In genomic region chr3:186487819-186488218, GRCh38 we compare ENCODE assay signal across 20 cellular contexts. TPM values are rescaled to one million over a fixed set of nuclear protein-coding genes. Genes with fewer than 3 reads are reported as not detected.
DNase-seq lines count a peak whose midpoint lies in the region; ATAC-seq and TF ChIP-seq lines count a peak whose summit lies in the region.
"Had no signal": no experiment of that assay in that cellular context is flagged by ENCODE, and none has a peak within 500 bp of the region (broad histone marks: within the 10 kb centered on the region; RNA-seq: fewer than 3 reads in every experiment).

No MANE protein-coding gene starts in this region.

- no peaks in the 10 kb centered on the region for H3K36me3 ChIP-seq in mesendoderm (ENCODE audit: control insufficient read depth, insufficient read depth, low read length)
- H3K36me3 ChIP-seq: esophagus squamous epithelium, tibial nerve had no signal

- H4K8ac ChIP-seq in mesendoderm (ENCODE audit: low read depth, low read length): no peak overlapping the region

- CTCF ChIA-PET in WTC11 (lab: Charles Lee): interaction anchor here (1.2 to 1.4 kb wide), 2 partner anchors 53 to 228 kb away, joined by 3 to 7 read pairs; no protein-coding TSS in a partner anchor

- H2BK120ac ChIP-seq in mesendoderm (ENCODE audit: low read depth, low read length): no peak overlapping the region

- no peak overlapping the region for H2BK5ac ChIP-seq in mesendoderm (ENCODE audit: low read length)

- H3K4me2 ChIP-seq in mesendoderm (ENCODE audit: low read length): no peak overlapping the region

- H3K4me1 Mint-ChIP-seq in WTC11: peaks cover 10% of the 10 kb centered on the region
- H3K4me1 Mint-ChIP-seq: B cell, nephron had no signal

- ATAC-seq in WTC11 (peak; percentile 24; the same call in 1 of the 2 replicates), HG02678 (IDR thresholded peaks at IDR 0.05; ENCODE audit: unreplicated experiment) (no peak)
- no peak for ATAC-seq in activated CD4-positive, CD25-positive, alpha-beta regulatory T cell treated with anti-CD3 and anti-CD28 coated beads, Interleukin-2, amount 50 U/mL, for 24 hours

- no peak overlapping the region for H4K5ac ChIP-seq in mesendoderm (ENCODE audit: low read length)

- H3K9me3 Mint-ChIP-seq in WTC11: no peaks in the 10 kb centered on the region
- H3K9me3 Mint-ChIP-seq: activated naive CD8-positive, alpha-beta T cell treated with anti-CD3 and anti-CD28 coated beads for 36 hours; HFFc6; nephron had no signal

- peak; percentile 74 for TF ChIP-seq RAD21 in Ishikawa (IDR thresholded peaks at IDR 0.05; ENCODE audit: low read depth)

- DNase-seq in GM13977 (ENCODE audit: low spot score) (no peak), WTC11 (ENCODE audit: low spot score) (no peak), mesendoderm (peak; percentile 79), coronary artery (ENCODE audit: low spot score) (no peak)
- DNase-seq: activated CD4-positive, alpha-beta T cell treated with anti-CD3 and anti-CD28 coated beads, Interleukin-2, amount 50 U/mL, for 4 hours; activated naive CD8-positive, alpha-beta T cell treated with anti-CD3 and anti-CD28 coated beads for 36 hours; activated T-cell treated with anti-CD3 and anti-CD28 coated beads, Interleukin-2, amount 50 U/mL, for 1 hour; Caco-2; esophagus squamous epithelium; glutamatergic neuron; HFFc6; NCI-H1930; stimulated activated CD4-positive, alpha-beta T cell treated with anti-CD3 and anti-CD28 coated beads, Interleukin-15, amount 100 ng/mL, for 24 hours; stimulated activated naive CD4-positive, alpha-beta T cell treated with Interleukin-2 at 50 U/mL for 16 hours had no signal

- H3K79me1 ChIP-seq in mesendoderm (ENCODE audit: low read length): no peaks in the 10 kb centered on the region

- no peak overlapping the region for H3K23ac ChIP-seq in mesendoderm (ENCODE audit: low read length)

- no peaks in the 10 kb centered on the region for H3K36me3 Mint-ChIP-seq in WTC11
- H3K36me3 Mint-ChIP-seq: activated naive CD8-positive, alpha-beta T cell treated with anti-CD3 and anti-CD28 coated beads for 36 hours had no signal

- H3K27ac ChIP-seq in mesendoderm (ENCODE audit: low read depth, low read length) (no peak overlapping the region), coronary artery (no peak overlapping the region)
- H3K27ac ChIP-seq: esophagus squamous epithelium, tibial nerve had no signal

- no peak for TF ChIP-seq EP300 in Ishikawa (IDR thresholded peaks at IDR 0.05; ENCODE audit: borderline replicate concordance)

- no CpG with 5 or more reads among the region's 3 CpGs for WGBS in mesendoderm (ENCODE audit: extremely low coverage, insufficient coverage, low lambda C conversion rate)

- H3K4me3 ChIP-seq in mesendoderm (ENCODE audit: low read length) (no peak overlapping the region), coronary artery (no peak overlapping the region)
- H3K4me3 ChIP-seq: esophagus squamous epithelium, tibial nerve had no signal

- H3K18ac ChIP-seq in mesendoderm (ENCODE audit: low read length): no peak overlapping the region

- H2AK5ac ChIP-seq in mesendoderm (ENCODE audit: low read length): no peak overlapping the region

- H3K27me3 ChIP-seq in mesendoderm (ENCODE audit: insufficient read depth, low read length, poor library complexity): no peaks in the 10 kb centered on the region
- H3K27me3 ChIP-seq: tibial nerve had no signal

- no peaks in the 10 kb centered on the region for H3K79me2 ChIP-seq in mesendoderm (ENCODE audit: control insufficient read depth, insufficient read depth, low read length)

- no peak overlapping the region for H2BK15ac ChIP-seq in mesendoderm (replicated peaks; ENCODE audit: low read depth)

- peaks cover 5% of the 10 kb centered on the region for H3K4me1 ChIP-seq in mesendoderm (ENCODE audit: control insufficient read depth, low read depth, low read length)
- H3K4me1 ChIP-seq: esophagus squamous epithelium, tibial nerve had no signal

- no peak overlapping the region for H3K4ac ChIP-seq in mesendoderm (ENCODE audit: low read depth, low read length)

- in situ Hi-C loops in GM13977 (cut with MboI; ENCODE audit: low pct_unique_long_range_greater_than_20kb, low sequenced_read_pairs, unreplicated experiment): no loop called here

- no peak overlapping the region for H3K56ac ChIP-seq in mesendoderm (ENCODE audit: low read length)

- no peak overlapping the region for H3K4me3 Mint-ChIP-seq in WTC11
- H3K4me3 Mint-ChIP-seq: activated naive CD8-positive, alpha-beta T cell treated with anti-CD3 and anti-CD28 coated beads for 36 hours; B cell; HFFc6; nephron had no signal

- TF ChIP-seq CTCF in GM13977 (IDR thresholded peaks at IDR 0.05; ENCODE audit: extremely low read depth, insufficient read depth, missing control alignments) (peak; percentile 2), WTC11 (IDR thresholded peaks at IDR 0.05) (no peak), coronary artery (IDR thresholded peaks at IDR 0.05) (no peak)

- no peak overlapping the region for H3K27ac Mint-ChIP-seq in WTC11
- H3K27ac Mint-ChIP-seq: activated naive CD8-positive, alpha-beta T cell treated with anti-CD3 and anti-CD28 coated beads for 36 hours; B cell; HFFc6; nephron had no signal

- POLR2A ChIA-PET in WTC11 (lab: Charles Lee): no interaction called here

- H3K27me3 Mint-ChIP-seq in WTC11 (ENCODE audit: low read depth): no peaks in the 10 kb centered on the region
- H3K27me3 Mint-ChIP-seq: activated naive CD8-positive, alpha-beta T cell treated with anti-CD3 and anti-CD28 coated beads for 36 hours; B cell had no signal

- H3K9ac ChIP-seq in mesendoderm (ENCODE audit: low read length): no peak overlapping the region

TF ChIP-seq in Ishikawa, 13 proteins besides CTCF, POLR2A, EP300 and RAD21:
- TF ChIP-seq CREB1 (IDR thresholded peaks at IDR 0.05; ENCODE audit: low read depth): no peak
- 0 out of 2 replicates have a peak, but pooled peaks have one; percentile 22 for TF ChIP-seq TCF12 (IDR thresholded peaks at IDR 0.05; ENCODE audit: low read depth)
- no peak for TF ChIP-seq YY1 (IDR thresholded peaks at IDR 0.05; ENCODE audit: low read depth)
- TF ChIP-seq, protein P1, sequence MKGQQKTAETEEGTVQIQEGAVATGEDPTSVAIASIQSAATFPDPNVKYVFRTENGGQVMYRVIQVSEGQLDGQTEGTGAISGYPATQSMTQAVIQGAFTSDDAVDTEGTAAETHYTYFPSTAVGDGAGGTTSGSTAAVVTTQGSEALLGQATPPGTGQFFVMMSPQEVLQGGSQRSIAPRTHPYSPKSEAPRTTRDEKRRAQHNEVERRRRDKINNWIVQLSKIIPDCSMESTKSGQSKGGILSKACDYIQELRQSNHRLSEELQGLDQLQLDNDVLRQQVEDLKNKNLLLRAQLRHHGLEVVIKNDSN (IDR thresholded peaks at IDR 0.05): no peak
- TF ChIP-seq ZBTB7A (IDR thresholded peaks at IDR 0.05; ENCODE audit: low read depth): no peak

TF ChIP-seq in WTC11, 78 proteins besides CTCF, POLR2A, EP300 and RAD21 (continues in another document):
- TF ChIP-seq, protein P2, sequence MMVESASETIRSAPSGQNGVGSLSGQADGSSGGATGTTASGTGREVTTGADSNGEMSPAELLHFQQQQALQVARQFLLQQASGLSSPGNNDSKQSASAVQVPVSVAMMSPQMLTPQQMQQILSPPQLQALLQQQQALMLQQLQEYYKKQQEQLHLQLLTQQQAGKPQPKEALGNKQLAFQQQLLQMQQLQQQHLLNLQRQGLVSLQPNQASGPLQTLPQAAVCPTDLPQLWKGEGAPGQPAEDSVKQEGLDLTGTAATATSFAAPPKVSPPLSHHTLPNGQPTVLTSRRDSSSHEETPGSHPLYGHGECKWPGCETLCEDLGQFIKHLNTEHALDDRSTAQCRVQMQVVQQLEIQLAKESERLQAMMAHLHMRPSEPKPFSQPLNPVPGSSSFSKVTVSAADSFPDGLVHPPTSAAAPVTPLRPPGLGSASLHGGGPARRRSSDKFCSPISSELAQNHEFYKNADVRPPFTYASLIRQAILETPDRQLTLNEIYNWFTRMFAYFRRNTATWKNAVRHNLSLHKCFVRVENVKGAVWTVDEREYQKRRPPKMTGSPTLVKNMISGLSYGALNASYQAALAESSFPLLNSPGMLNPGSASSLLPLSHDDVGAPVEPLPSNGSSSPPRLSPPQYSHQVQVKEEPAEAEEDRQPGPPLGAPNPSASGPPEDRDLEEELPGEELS (CRISPR knock-in tag; IDR thresholded peaks at IDR 0.05): no peak
- TF ChIP-seq FOXJ3 (CRISPR knock-in tag; IDR thresholded peaks at IDR 0.05; ENCODE audit: borderline replicate concordance): no peak
- TF ChIP-seq ZNF121 (CRISPR knock-in tag; IDR thresholded peaks at IDR 0.05): no peak
- TF ChIP-seq ZNF219 (CRISPR knock-in tag; IDR thresholded peaks at IDR 0.05; ENCODE audit: borderline replicate concordance): no peak
- no peak for TF ChIP-seq ZNF396 (CRISPR knock-in tag; IDR thresholded peaks at IDR 0.05; ENCODE audit: borderline replicate concordance)
- TF ChIP-seq CREM (CRISPR knock-in tag; IDR thresholded peaks at IDR 0.05): no peak
- no peak for TF ChIP-seq ZNF671 (CRISPR knock-in tag; IDR thresholded peaks at IDR 0.05)
- no peak for TF ChIP-seq SP1 (CRISPR knock-in tag; conservative IDR thresholded peaks at IDR 0.05)
- TF ChIP-seq E2F5 (CRISPR knock-in tag; IDR thresholded peaks at IDR 0.05): no peak
- TF ChIP-seq TP53 (CRISPR knock-in tag; IDR thresholded peaks at IDR 0.05): no peak

RNA-seq across cellular contexts. Expression of gene CRYGS, which starts 56.4 kb away (rescaled TPM):
- total RNA-seq in WTC11 (2021): 1.7 to 2.9 TPM (median 1.9 TPM) in 3 replicates
- polyA plus RNA-seq in mesendoderm (2013, experiment 1 of 2): 0.28 TPM
- 0.29 TPM for polyA plus RNA-seq in mesendoderm (2013, experiment 2 of 2)
